9 cellular contexts compared by ENCODE assay signal in genomic region chr6:158879180-158879579, GRCh38.
DNase-seq lines count a peak whose midpoint lies in the region; ATAC-seq and TF ChIP-seq lines count a peak whose summit lies in the region.
"Had no signal": no experiment of that assay in that cellular context is flagged by ENCODE, and none has a peak within 500 bp of the region (broad histone marks: within the 10 kb centered on the region; RNA-seq: fewer than 3 reads in every experiment).

No MANE protein-coding gene starts in this region.

- H3K36me3 Mint-ChIP-seq in activated CD4-positive, alpha-beta T cell treated with anti-CD3 and anti-CD28 coated beads for 36 hours (ENCODE audit: low read depth), result peaks cover 4% of the 10 kb centered on the region
- peaks cover 10% of the 10 kb centered on the region for H3K36me3 Mint-ChIP-seq in activated CD4-positive, alpha-beta T cell treated with anti-CD3 and anti-CD28 coated beads, Interleukin-2, amount 10 ng/mL, durations not matched to agents 7 days and 5 days (ENCODE audit: low read depth)
- H3K36me3 Mint-ChIP-seq in naive thymus-derived CD8-positive, alpha-beta T cell, result peaks cover 0 to 4% (median 4%) of the 10 kb centered on the region in 3 donors

- H3K4me3 ChIP-seq in fibroblast of mammary gland (ENCODE audit: control insufficient read depth, low read depth, low read length) (no peak overlapping the region), BE2C (ENCODE audit: low read depth, low read length) (no peak overlapping the region)

- H3K36me3 ChIP-seq in BE2C, result no peaks in the 10 kb centered on the region

- no peaks in the 10 kb centered on the region for H3K27me3 ChIP-seq in BE2C

- peaks cover 7% of the 10 kb centered on the region for H3K4me1 ChIP-seq in BE2C

- H3K4me3 Mint-ChIP-seq in activated CD4-positive, alpha-beta T cell treated with anti-CD3 and anti-CD28 coated beads for 36 hours, result no peak overlapping the region
- H3K4me3 Mint-ChIP-seq in activated CD4-positive, alpha-beta T cell treated with anti-CD3 and anti-CD28 coated beads, Interleukin-2, amount 10 ng/mL, durations not matched to agents 7 days and 5 days, result no peak overlapping the region
- no peak overlapping the region for H3K4me3 Mint-ChIP-seq in naive thymus-derived CD8-positive, alpha-beta T cell

- peaks cover 9% of the 10 kb centered on the region for H3K9me3 Mint-ChIP-seq in activated CD4-positive, alpha-beta T cell treated with anti-CD3 and anti-CD28 coated beads for 36 hours (ENCODE audit: low read depth)
- peaks cover 6% of the 10 kb centered on the region for H3K9me3 Mint-ChIP-seq in activated CD4-positive, alpha-beta T cell treated with anti-CD3 and anti-CD28 coated beads, Interleukin-2, amount 10 ng/mL, durations not matched to agents 7 days and 5 days
- H3K9me3 Mint-ChIP-seq in naive thymus-derived CD8-positive, alpha-beta T cell, result peaks cover 0 to 13% (median 4%) of the 10 kb centered on the region in 9 donors

- peak; percentile 85 for DNase-seq in activated CD4-positive, alpha-beta T cell treated with anti-CD3 and anti-CD28 coated beads for 36 hours
- no peak for DNase-seq in activated CD4-positive, alpha-beta T cell treated with anti-CD3 and anti-CD28 coated beads for 1 hour
- peak; percentile 39 for DNase-seq in activated CD4-positive, alpha-beta T cell treated with anti-CD3 and anti-CD28 coated beads, Interleukin-2, amount 10 ng/mL, durations not matched to agents 7 days and 5 days
- DNase-seq in fibroblast of mammary gland (ENCODE audit: low read depth) (peak; percentile 54), 8988T (no peak), BE2C (no peak)
- DNase-seq in stimulated activated CD8-positive, alpha-beta memory T cell treated with anti-CD3 and anti-CD28 coated beads, Interleukin-7, amount 100 ng/mL, for 48 hours (ENCODE audit: extremely low read depth in 1 of 2, low read depth in 1 of 2), result peak; percentile 53 to 83
- DNase-seq in naive thymus-derived CD8-positive, alpha-beta T cell, result no peak
- DNase-seq: DND-41 had no signal

- intact Hi-C loops in activated CD4-positive, alpha-beta T cell treated with anti-CD3 and anti-CD28 coated beads for 36 hours (cut with DNase I, micrococcal nuclease), result loop anchor here (1.0 to 2.0 kb wide), 4 partner anchors 9 to 82 kb away; partner anchors contain the start of gene EZR (in 1 of the 2)

- POLR2A ChIA-PET in activated CD4-positive, alpha-beta T cell treated with anti-CD3 and anti-CD28 coated beads for 36 hours (lab: Charles Lee), result interaction anchor here (0.6 to 1.4 kb wide), 2 partner anchors 10 to 41 kb away, joined by 3 to 7 read pairs; no protein-coding TSS in a partner anchor
- POLR2A ChIA-PET in activated CD4-positive, alpha-beta T cell treated with anti-CD3 and anti-CD28 coated beads, Interleukin-2, amount 10 ng/mL, durations not matched to agents 7 days and 5 days (lab: Charles Lee), result no interaction called here
- POLR2A ChIA-PET in naive thymus-derived CD8-positive, alpha-beta T cell (lab: Charles Lee), result no interaction called here

- ATAC-seq in activated CD4-positive, alpha-beta T cell treated with anti-CD3 and anti-CD28 coated beads for 36 hours, result peak; percentile 97
- no peak for ATAC-seq in naive thymus-derived CD8-positive, alpha-beta T cell

- CTCF ChIA-PET in activated CD4-positive, alpha-beta T cell treated with anti-CD3 and anti-CD28 coated beads for 36 hours (lab: Charles Lee), result interaction anchor here (0.6 to 0.8 kb wide), 3 partner anchors 42 to 262 kb away, joined by 3 to 4 read pairs (median 3); no protein-coding TSS in a partner anchor
- CTCF ChIA-PET in activated CD4-positive, alpha-beta T cell treated with anti-CD3 and anti-CD28 coated beads, Interleukin-2, amount 10 ng/mL, durations not matched to agents 7 days and 5 days (lab: Charles Lee), result interaction anchor here (1.6 kb wide), 1 partner anchor 9 kb away, joined by 4 read pairs; no protein-coding TSS in a partner anchor

- H3K27ac Mint-ChIP-seq in activated CD4-positive, alpha-beta T cell treated with anti-CD3 and anti-CD28 coated beads for 36 hours, result peak overlapping the region; percentile 71
- H3K27ac Mint-ChIP-seq in activated CD4-positive, alpha-beta T cell treated with anti-CD3 and anti-CD28 coated beads, Interleukin-2, amount 10 ng/mL, durations not matched to agents 7 days and 5 days, result peak overlapping the region; percentile 2
- H3K27ac Mint-ChIP-seq in naive thymus-derived CD8-positive, alpha-beta T cell, result peak overlapping the region in 1 of 10 donors; percentile 31

- H3K4me1 Mint-ChIP-seq in activated CD4-positive, alpha-beta T cell treated with anti-CD3 and anti-CD28 coated beads for 36 hours, result peaks cover 18% of the 10 kb centered on the region
- H3K4me1 Mint-ChIP-seq in activated CD4-positive, alpha-beta T cell treated with anti-CD3 and anti-CD28 coated beads, Interleukin-2, amount 10 ng/mL, durations not matched to agents 7 days and 5 days, result peaks cover 8% of the 10 kb centered on the region
- H3K4me1 Mint-ChIP-seq in naive thymus-derived CD8-positive, alpha-beta T cell, result no peaks in the 10 kb centered on the region

- H3K9me3 ChIP-seq in BE2C, result no peaks in the 10 kb centered on the region

- TF ChIP-seq CTCF in fibroblast of mammary gland (conservative IDR thresholded peaks at IDR 0.05; ENCODE audit: control insufficient read depth, insufficient read depth, low read depth, low read length), result no peak
- no peak for TF ChIP-seq CTCF in BE2C (IDR thresholded peaks at IDR 0.05; ENCODE audit: low read depth, low read length)

- H3K27me3 Mint-ChIP-seq in activated CD4-positive, alpha-beta T cell treated with anti-CD3 and anti-CD28 coated beads for 36 hours, result no peaks in the 10 kb centered on the region
- H3K27me3 Mint-ChIP-seq in activated CD4-positive, alpha-beta T cell treated with anti-CD3 and anti-CD28 coated beads, Interleukin-2, amount 10 ng/mL, durations not matched to agents 7 days and 5 days, result peaks cover 7% of the 10 kb centered on the region
- peaks cover 0 to 4% (median 0%) of the 10 kb centered on the region in 5 donors for H3K27me3 Mint-ChIP-seq in naive thymus-derived CD8-positive, alpha-beta T cell

Comparison
In these comparisons a context has a peak if more than half of its experiments do, and no peak if none do; other contexts are left out.
1. DNase-seq: peak in activated CD4-positive, alpha-beta T cell treated with anti-CD3 and anti-CD28 coated beads for 36 hours (single experiment), activated CD4-positive, alpha-beta T cell treated with anti-CD3 and anti-CD28 coated beads, Interleukin-2, amount 10 ng/mL, durations not matched to agents 7 days and 5 days (single experiment), fibroblast of mammary gland (single experiment) and stimulated activated CD8-positive, alpha-beta memory T cell treated with anti-CD3 and anti-CD28 coated beads, Interleukin-7, amount 100 ng/mL, for 48 hours (2 of 2); none in activated CD4-positive, alpha-beta T cell treated with anti-CD3 and anti-CD28 coated beads for 1 hour (single experiment), 8988T (single experiment), BE2C (single experiment) and naive thymus-derived CD8-positive, alpha-beta T cell (0 of 10).